In the genomic region with DNA sequence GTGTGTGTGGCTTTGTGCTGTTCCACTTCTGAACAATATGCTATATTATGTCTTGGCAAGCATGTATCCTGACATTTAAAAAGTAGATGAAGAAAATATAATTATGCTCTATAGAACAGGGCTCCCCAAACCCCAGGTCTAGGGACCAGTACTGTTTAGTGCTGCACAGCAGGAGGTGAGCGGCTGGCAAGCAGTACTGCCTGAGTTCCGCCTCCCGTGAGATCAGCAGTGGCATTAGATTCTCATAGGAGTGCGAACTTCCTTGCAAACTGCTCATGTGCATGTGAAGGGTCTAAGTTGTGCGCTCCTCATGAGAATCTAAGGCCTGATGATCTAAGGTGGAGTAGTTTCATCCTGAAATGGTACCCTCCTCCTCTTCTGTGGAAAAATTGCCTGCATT, we compare ENCODE assay signal across 21 cellular contexts.
"Had no signal": no experiment of that assay in that cellular context is flagged by ENCODE, and none has a peak within 500 bp of the region (broad histone marks: within the 10 kb centered on the region; RNA-seq: fewer than 3 reads in every experiment).

No MANE protein-coding gene starts in this region.

- H3K9me3 Mint-ChIP-seq: mesothelial cell of epicardium, natural killer cell, neural crest cell had no signal

- H3K4me1 Mint-ChIP-seq: mesothelial cell of epicardium, natural killer cell, neural crest cell had no signal

- H3K27ac Mint-ChIP-seq: effector memory CD8-positive, alpha-beta T cell; mesothelial cell of epicardium; natural killer cell had no signal

- H3K36me3 Mint-ChIP-seq: mesothelial cell of epicardium, natural killer cell had no signal

- DNase-seq: effector memory CD8-positive, alpha-beta T cell; foreskin melanocyte; heart right ventricle; hypothalamus; islet precursor cell; mammary epithelial cell; natural killer cell; nucleus accumbens; ovary; sigmoid colon; stimulated activated CD4-positive, alpha-beta T cell treated with anti-CD3 and anti-CD28 coated beads, Interleukin-2, amount 100 ng/mL, for 24 hours; stimulated activated naive CD4-positive, alpha-beta T cell; stomach; substantia nigra; transverse colon had no signal

- ATAC-seq: effector memory CD8-positive, alpha-beta T cell; heart right ventricle; left lobe of liver; natural killer cell had no signal

- H3K27me3 Mint-ChIP-seq: effector memory CD8-positive, alpha-beta T cell had no signal

- H3K4me1 ChIP-seq: heart right ventricle, right atrium auricular region, sigmoid colon, stomach, transverse colon had no signal

- H3K36me3 ChIP-seq: heart right ventricle, ovary, right atrium auricular region, sigmoid colon, stomach, thoracic aorta, transverse colon had no signal

- H3K4me3 ChIP-seq: heart right ventricle, ovary, right atrium auricular region, sigmoid colon, skin epidermis, stomach, thoracic aorta, transverse colon had no signal

- H3K27me3 ChIP-seq: heart right ventricle, ovary, right atrium auricular region, sigmoid colon, stomach, transverse colon had no signal

- H3K9me3 ChIP-seq: ovary, right atrium auricular region, stomach, thoracic aorta, transverse colon had no signal

- H3K4me3 Mint-ChIP-seq: effector memory CD8-positive, alpha-beta T cell; mesothelial cell of epicardium; natural killer cell; neural crest cell had no signal

- H3K27ac ChIP-seq: heart right ventricle, ovary, right atrium auricular region, sigmoid colon, skin epidermis, stomach, thoracic aorta, transverse colon had no signal
